Comparison of ENCODE assay signal across 18 cellular contexts in the genomic region with DNA sequence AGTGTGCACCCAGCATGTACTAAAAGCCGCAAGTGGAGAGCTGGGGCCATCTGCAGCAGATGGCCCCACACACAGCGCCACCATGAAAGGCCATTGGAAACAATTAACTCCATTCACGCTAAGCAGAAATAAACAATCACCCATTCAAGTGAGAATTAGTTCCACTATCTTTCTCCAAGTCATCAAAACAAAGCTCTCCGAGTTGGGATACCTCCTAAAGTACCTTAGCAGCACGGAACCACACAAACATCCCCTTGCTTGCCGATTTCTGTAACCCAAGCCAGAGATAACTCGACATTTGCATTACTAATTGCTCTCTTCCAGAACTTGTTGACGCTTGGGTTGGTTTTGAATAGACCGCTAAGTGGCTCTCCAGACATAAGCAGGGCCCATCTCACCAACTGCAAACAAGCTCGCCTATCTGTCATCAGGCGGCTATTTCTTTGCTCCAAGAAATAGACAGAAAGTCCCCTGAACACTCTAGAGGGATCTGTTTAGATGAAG.
DNase-seq lines count a peak whose midpoint lies in the region; ATAC-seq and TF ChIP-seq lines count a peak whose summit lies in the region.
"Had no signal": no experiment of that assay in that cellular context is flagged by ENCODE, and none has a peak within 500 bp of the region (broad histone marks: within the 10 kb centered on the region; RNA-seq: fewer than 3 reads in every experiment).

No MANE protein-coding gene starts in this region.

- H3K27me3 ChIP-seq in lower lobe of right lung (ENCODE audit: low read depth): no peaks in the 10 kb centered on the region
- H3K27me3 ChIP-seq: upper lobe of right lung had no signal

- no peaks in the 10 kb centered on the region for H3K36me3 ChIP-seq in lower lobe of right lung
- H3K36me3 ChIP-seq: upper lobe of right lung had no signal

- intact Hi-C loops in lower lobe of right lung (cut with DNase I): no loop called here

- H3K4me3 ChIP-seq in lower lobe of right lung: no peak overlapping the region
- H3K4me3 ChIP-seq: upper lobe of right lung had no signal

- no peaks in the 10 kb centered on the region for H3K4me1 ChIP-seq in lower lobe of right lung
- H3K4me1 ChIP-seq: parathyroid adenoma, upper lobe of right lung had no signal

- no peaks in the 10 kb centered on the region for H3K9me3 ChIP-seq in lower lobe of right lung
- H3K9me3 ChIP-seq: upper lobe of right lung had no signal

- no peak overlapping the region for H3K27ac ChIP-seq in lower lobe of right lung
- H3K27ac ChIP-seq: HL-60, parathyroid adenoma, upper lobe of right lung had no signal

- ATAC-seq in lower lobe of right lung (no peak), HG02798 (IDR thresholded peaks at IDR 0.05; ENCODE audit: poor library complexity, unreplicated experiment) (no peak)
- ATAC-seq: left lobe of liver, T-helper 17 cell, upper lobe of right lung had no signal

- peak; percentile 15 for DNase-seq in NCI-H2196 (lab: John Stamatoyannopoulos, UW; ENCODE audit: unreplicated experiment)
- no peak for DNase-seq in NCI-H2196 treated with DMSO at 0.1 percent for 48 hours (lab: John Stamatoyannopoulos, UW; ENCODE audit: unreplicated experiment)
- DNase-seq in NCI-H2107 treated with DMSO at 0.1 percent for 48 hours (lab: John Stamatoyannopoulos, UW; ENCODE audit: unreplicated experiment): peak; percentile 99
- DNase-seq in foreskin melanocyte: peak; percentile 57
- DNase-seq in superior temporal gyrus (ENCODE audit: extremely low spot score): peak; percentile 66
- DNase-seq in lower lobe of right lung: no peak
- DNase-seq in middle frontal gyrus (ENCODE audit: extremely low spot score, low spot score): no peak
- DNase-seq: activated B cell treated with CpG ODN at 0.5 μM for 24 hours; activated effector memory CD4-positive, alpha-beta T cell treated with Interleukin-2 at 50 U/mL for 16 hours; KBM-7; NCI-H1694; SHP77; T-helper 17 cell; upper lobe of right lung had no signal

- TF ChIP-seq CTCF in lower lobe of right lung (IDR thresholded peaks at IDR 0.05): no peak

Comparison
In these comparisons a context has a peak if more than half of its experiments do, and no peak if none do; other contexts are left out.
1. DNase-seq: peak in NCI-H2196 (single experiment), NCI-H2107 treated with DMSO at 0.1 percent for 48 hours (single experiment), foreskin melanocyte (single experiment) and superior temporal gyrus (single experiment); none in NCI-H2196 treated with DMSO at 0.1 percent for 48 hours (single experiment), lower lobe of right lung (single experiment) and middle frontal gyrus (single experiment).